1 cellular context compared by ENCODE assay signal in the genomic region with DNA sequence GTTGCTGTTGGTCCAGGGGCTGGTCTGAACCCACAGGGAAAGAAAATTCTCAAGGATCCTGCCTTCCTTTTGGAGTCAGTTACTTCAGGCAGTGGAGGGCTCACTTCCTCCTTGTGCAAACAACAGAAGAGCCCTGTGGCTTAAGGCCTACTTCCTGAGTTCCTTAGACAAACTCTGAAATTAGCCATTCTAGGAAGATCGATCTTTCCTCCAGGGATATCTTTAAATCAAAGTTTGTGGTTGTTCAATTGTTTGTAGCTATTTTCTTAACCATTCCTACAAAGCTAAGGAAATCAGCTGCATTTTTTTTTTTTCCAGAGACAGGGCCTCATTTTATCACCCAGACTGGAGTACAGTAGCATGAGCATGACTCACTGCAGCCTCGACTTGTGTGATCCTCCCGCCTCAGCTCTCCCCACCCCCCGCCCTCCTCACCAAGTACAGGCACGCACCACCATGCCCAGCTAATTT.
TF ChIP-seq lines count a peak whose summit lies in the region.

No MANE protein-coding gene starts in this region.

TF ChIP-seq in HEK293, 187 proteins besides CTCF, POLR2A, EP300 and RAD21 (continued from another document):
- TF ChIP-seq, protein P1, sequence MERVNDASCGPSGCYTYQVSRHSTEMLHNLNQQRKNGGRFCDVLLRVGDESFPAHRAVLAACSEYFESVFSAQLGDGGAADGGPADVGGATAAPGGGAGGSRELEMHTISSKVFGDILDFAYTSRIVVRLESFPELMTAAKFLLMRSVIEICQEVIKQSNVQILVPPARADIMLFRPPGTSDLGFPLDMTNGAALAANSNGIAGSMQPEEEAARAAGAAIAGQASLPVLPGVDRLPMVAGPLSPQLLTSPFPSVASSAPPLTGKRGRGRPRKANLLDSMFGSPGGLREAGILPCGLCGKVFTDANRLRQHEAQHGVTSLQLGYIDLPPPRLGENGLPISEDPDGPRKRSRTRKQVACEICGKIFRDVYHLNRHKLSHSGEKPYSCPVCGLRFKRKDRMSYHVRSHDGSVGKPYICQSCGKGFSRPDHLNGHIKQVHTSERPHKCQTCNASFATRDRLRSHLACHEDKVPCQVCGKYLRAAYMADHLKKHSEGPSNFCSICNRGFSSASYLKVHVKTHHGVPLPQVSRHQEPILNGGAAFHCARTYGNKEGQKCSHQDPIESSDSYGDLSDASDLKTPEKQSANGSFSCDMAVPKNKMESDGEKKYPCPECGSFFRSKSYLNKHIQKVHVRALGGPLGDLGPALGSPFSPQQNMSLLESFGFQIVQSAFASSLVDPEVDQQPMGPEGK (tag by site-specific recombination; IDR thresholded peaks at IDR 0.05) = peak; percentile 69
- TF ChIP-seq ZNF629 (tag by site-specific recombination; IDR thresholded peaks at IDR 0.05) = peak; percentile 48; the same call in 1 of the 2 replicates
- TF ChIP-seq ZBTB20 (tag by site-specific recombination; IDR thresholded peaks at IDR 0.05) = 0 out of 2 replicates have a peak, but pooled peaks have one; percentile 21
- no peak for TF ChIP-seq MEIS1 (CRISPR knock-in tag; IDR thresholded peaks at IDR 0.05; ENCODE audit: borderline replicate concordance)
- no peak for TF ChIP-seq YY2 (tag by site-specific recombination; IDR thresholded peaks at IDR 0.05)
- TF ChIP-seq ZNF335 (tag by site-specific recombination; conservative IDR thresholded peaks at IDR 0.05) = peak; percentile 56
- TF ChIP-seq ZNF114 (tag by site-specific recombination; IDR thresholded peaks at IDR 0.05) = no peak
- TF ChIP-seq GLI2 (tag by site-specific recombination; IDR thresholded peaks at IDR 0.05; ENCODE audit: borderline replicate concordance, low read depth) = no peak
- no peak for TF ChIP-seq HOXD13 (CRISPR knock-in tag; IDR thresholded peaks at IDR 0.05; ENCODE audit: borderline replicate concordance)
- no peak for TF ChIP-seq ZNF623 (tag by site-specific recombination; IDR thresholded peaks at IDR 0.05)
- TF ChIP-seq ZFP3 (tag by site-specific recombination; IDR thresholded peaks at IDR 0.05; ENCODE audit: low read depth) = no peak
- no peak for TF ChIP-seq ZNF302 (tag by site-specific recombination; IDR thresholded peaks at IDR 0.05; ENCODE audit: low read depth)
- TF ChIP-seq ZNF549 (tag by site-specific recombination; IDR thresholded peaks at IDR 0.05) = no peak
- TF ChIP-seq ZNF785 (tag by site-specific recombination; IDR thresholded peaks at IDR 0.05) = no peak
- peak; percentile 62 for TF ChIP-seq ZNF341 (tag by site-specific recombination; IDR thresholded peaks at IDR 0.05; ENCODE audit: low read depth)
- peak; percentile 62; the same call in 1 of the 2 replicates for TF ChIP-seq ZNF585B (tag by site-specific recombination; IDR thresholded peaks at IDR 0.05)
- TF ChIP-seq ZSCAN16 (tag by site-specific recombination; IDR thresholded peaks at IDR 0.05) = no peak
- TF ChIP-seq ZNF155 (tag by site-specific recombination; IDR thresholded peaks at IDR 0.05) = no peak
- 0 out of 2 replicates have a peak, but pooled peaks have one; percentile 18 for TF ChIP-seq KLF8 (tag by site-specific recombination; IDR thresholded peaks at IDR 0.05)
- peak; percentile 73 for TF ChIP-seq ZNF24 (tag by site-specific recombination; IDR thresholded peaks at IDR 0.05)
- 0 out of 2 replicates have a peak, but pooled peaks have one; percentile 21 for TF ChIP-seq ZNF600 (tag by site-specific recombination; IDR thresholded peaks at IDR 0.05)
- TF ChIP-seq ZNF394 (tag by site-specific recombination; IDR thresholded peaks at IDR 0.05; ENCODE audit: borderline replicate concordance) = peak; percentile 38; the same call in 1 of the 2 replicates
- no peak for TF ChIP-seq ZNF776 (tag by site-specific recombination; IDR thresholded peaks at IDR 0.05; ENCODE audit: borderline replicate concordance)
- peak; percentile 45; the same call in 1 of the 2 replicates for TF ChIP-seq ZNF843 (tag by site-specific recombination; IDR thresholded peaks at IDR 0.05)
- no peak for TF ChIP-seq ZBTB21 (tag by site-specific recombination; IDR thresholded peaks at IDR 0.05)
- TF ChIP-seq, protein P2, sequence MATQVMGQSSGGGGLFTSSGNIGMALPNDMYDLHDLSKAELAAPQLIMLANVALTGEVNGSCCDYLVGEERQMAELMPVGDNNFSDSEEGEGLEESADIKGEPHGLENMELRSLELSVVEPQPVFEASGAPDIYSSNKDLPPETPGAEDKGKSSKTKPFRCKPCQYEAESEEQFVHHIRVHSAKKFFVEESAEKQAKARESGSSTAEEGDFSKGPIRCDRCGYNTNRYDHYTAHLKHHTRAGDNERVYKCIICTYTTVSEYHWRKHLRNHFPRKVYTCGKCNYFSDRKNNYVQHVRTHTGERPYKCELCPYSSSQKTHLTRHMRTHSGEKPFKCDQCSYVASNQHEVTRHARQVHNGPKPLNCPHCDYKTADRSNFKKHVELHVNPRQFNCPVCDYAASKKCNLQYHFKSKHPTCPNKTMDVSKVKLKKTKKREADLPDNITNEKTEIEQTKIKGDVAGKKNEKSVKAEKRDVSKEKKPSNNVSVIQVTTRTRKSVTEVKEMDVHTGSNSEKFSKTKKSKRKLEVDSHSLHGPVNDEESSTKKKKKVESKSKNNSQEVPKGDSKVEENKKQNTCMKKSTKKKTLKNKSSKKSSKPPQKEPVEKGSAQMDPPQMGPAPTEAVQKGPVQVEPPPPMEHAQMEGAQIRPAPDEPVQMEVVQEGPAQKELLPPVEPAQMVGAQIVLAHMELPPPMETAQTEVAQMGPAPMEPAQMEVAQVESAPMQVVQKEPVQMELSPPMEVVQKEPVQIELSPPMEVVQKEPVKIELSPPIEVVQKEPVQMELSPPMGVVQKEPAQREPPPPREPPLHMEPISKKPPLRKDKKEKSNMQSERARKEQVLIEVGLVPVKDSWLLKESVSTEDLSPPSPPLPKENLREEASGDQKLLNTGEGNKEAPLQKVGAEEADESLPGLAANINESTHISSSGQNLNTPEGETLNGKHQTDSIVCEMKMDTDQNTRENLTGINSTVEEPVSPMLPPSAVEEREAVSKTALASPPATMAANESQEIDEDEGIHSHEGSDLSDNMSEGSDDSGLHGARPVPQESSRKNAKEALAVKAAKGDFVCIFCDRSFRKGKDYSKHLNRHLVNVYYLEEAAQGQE (tag by site-specific recombination; IDR thresholded peaks at IDR 0.05) = no peak
- TF ChIP-seq, protein P3, sequence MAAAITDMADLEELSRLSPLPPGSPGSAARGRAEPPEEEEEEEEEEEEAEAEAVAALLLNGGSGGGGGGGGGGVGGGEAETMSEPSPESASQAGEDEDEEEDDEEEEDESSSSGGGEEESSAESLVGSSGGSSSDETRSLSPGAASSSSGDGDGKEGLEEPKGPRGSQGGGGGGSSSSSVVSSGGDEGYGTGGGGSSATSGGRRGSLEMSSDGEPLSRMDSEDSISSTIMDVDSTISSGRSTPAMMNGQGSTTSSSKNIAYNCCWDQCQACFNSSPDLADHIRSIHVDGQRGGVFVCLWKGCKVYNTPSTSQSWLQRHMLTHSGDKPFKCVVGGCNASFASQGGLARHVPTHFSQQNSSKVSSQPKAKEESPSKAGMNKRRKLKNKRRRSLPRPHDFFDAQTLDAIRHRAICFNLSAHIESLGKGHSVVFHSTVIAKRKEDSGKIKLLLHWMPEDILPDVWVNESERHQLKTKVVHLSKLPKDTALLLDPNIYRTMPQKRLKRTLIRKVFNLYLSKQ (tag by site-specific recombination; IDR thresholded peaks at IDR 0.05; ENCODE audit: borderline replicate concordance) = no peak
- peak; percentile 47; the same call in 1 of the 2 replicates for TF ChIP-seq GLIS1 (tag by site-specific recombination; IDR thresholded peaks at IDR 0.05)
- TF ChIP-seq, protein P4, sequence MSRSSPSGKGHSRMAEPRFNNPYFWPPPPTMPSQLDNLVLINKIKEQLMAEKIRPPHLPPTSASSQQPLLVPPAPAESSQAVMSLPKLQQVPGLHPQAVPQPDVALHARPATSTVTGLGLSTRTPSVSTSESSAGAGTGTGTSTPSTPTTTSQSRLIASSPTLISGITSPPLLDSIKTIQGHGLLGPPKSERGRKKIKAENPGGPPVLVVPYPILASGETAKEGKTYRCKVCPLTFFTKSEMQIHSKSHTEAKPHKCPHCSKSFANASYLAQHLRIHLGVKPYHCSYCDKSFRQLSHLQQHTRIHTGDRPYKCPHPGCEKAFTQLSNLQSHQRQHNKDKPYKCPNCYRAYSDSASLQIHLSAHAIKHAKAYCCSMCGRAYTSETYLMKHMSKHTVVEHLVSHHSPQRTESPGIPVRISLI (tag by site-specific recombination; IDR thresholded peaks at IDR 0.05) = peak; percentile 93
- no peak for TF ChIP-seq ZFP69B (tag by site-specific recombination; IDR thresholded peaks at IDR 0.05)
- TF ChIP-seq, protein P5, sequence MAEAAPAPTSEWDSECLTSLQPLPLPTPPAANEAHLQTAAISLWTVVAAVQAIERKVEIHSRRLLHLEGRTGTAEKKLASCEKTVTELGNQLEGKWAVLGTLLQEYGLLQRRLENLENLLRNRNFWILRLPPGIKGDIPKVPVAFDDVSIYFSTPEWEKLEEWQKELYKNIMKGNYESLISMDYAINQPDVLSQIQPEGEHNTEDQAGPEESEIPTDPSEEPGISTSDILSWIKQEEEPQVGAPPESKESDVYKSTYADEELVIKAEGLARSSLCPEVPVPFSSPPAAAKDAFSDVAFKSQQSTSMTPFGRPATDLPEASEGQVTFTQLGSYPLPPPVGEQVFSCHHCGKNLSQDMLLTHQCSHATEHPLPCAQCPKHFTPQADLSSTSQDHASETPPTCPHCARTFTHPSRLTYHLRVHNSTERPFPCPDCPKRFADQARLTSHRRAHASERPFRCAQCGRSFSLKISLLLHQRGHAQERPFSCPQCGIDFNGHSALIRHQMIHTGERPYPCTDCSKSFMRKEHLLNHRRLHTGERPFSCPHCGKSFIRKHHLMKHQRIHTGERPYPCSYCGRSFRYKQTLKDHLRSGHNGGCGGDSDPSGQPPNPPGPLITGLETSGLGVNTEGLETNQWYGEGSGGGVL (tag by site-specific recombination; IDR thresholded peaks at IDR 0.05) = 0 out of 2 replicates have a peak, but pooled peaks have one; percentile 27
- TF ChIP-seq TCF7L2 (IDR thresholded peaks at IDR 0.05; ENCODE audit: borderline replicate concordance, low read depth, low read length) = peak; percentile 80
- no peak for TF ChIP-seq ZNF555 (tag by site-specific recombination; conservative IDR thresholded peaks at IDR 0.05)
- TF ChIP-seq, protein P6, sequence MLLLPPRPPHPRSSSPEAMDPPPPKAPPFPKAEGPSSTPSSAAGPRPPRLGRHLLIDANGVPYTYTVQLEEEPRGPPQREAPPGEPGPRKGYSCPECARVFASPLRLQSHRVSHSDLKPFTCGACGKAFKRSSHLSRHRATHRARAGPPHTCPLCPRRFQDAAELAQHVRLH (tag by site-specific recombination; IDR thresholded peaks at IDR 0.05) = no peak
- TF ChIP-seq, protein P7, sequence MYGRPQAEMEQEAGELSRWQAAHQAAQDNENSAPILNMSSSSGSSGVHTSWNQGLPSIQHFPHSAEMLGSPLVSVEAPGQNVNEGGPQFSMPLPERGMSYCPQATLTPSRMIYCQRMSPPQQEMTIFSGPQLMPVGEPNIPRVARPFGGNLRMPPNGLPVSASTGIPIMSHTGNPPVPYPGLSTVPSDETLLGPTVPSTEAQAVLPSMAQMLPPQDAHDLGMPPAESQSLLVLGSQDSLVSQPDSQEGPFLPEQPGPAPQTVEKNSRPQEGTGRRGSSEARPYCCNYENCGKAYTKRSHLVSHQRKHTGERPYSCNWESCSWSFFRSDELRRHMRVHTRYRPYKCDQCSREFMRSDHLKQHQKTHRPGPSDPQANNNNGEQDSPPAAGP (tag by site-specific recombination; IDR thresholded peaks at IDR 0.05) = 0 out of 2 replicates have a peak, but pooled peaks have one; percentile 25
- no peak for TF ChIP-seq ZNF48 (tag by site-specific recombination; IDR thresholded peaks at IDR 0.05)
- TF ChIP-seq, protein P8, sequence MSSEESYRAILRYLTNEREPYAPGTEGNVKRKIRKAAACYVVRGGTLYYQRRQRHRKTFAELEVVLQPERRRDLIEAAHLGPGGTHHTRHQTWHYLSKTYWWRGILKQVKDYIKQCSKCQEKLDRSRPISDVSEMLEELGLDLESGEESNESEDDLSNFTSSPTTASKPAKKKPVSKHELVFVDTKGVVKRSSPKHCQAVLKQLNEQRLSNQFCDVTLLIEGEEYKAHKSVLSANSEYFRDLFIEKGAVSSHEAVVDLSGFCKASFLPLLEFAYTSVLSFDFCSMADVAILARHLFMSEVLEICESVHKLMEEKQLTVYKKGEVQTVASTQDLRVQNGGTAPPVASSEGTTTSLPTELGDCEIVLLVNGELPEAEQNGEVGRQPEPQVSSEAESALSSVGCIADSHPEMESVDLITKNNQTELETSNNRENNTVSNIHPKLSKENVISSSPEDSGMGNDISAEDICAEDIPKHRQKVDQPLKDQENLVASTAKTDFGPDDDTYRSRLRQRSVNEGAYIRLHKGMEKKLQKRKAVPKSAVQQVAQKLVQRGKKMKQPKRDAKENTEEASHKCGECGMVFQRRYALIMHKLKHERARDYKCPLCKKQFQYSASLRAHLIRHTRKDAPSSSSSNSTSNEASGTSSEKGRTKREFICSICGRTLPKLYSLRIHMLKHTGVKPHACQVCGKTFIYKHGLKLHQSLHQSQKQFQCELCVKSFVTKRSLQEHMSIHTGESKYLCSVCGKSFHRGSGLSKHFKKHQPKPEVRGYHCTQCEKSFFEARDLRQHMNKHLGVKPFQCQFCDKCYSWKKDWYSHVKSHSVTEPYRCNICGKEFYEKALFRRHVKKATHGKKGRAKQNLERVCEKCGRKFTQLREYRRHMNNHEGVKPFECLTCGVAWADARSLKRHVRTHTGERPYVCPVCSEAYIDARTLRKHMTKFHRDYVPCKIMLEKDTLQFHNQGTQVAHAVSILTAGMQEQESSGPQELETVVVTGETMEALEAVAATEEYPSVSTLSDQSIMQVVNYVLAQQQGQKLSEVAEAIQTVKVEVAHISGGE (tag by site-specific recombination; conservative IDR thresholded peaks at IDR 0.05; ENCODE audit: low read depth) = no peak
- no peak for TF ChIP-seq ZNF175 (tag by site-specific recombination; IDR thresholded peaks at IDR 0.05)
- no peak for TF ChIP-seq ZNF777 (tag by site-specific recombination; IDR thresholded peaks at IDR 0.05; ENCODE audit: borderline replicate concordance)
- TF ChIP-seq, protein P9, sequence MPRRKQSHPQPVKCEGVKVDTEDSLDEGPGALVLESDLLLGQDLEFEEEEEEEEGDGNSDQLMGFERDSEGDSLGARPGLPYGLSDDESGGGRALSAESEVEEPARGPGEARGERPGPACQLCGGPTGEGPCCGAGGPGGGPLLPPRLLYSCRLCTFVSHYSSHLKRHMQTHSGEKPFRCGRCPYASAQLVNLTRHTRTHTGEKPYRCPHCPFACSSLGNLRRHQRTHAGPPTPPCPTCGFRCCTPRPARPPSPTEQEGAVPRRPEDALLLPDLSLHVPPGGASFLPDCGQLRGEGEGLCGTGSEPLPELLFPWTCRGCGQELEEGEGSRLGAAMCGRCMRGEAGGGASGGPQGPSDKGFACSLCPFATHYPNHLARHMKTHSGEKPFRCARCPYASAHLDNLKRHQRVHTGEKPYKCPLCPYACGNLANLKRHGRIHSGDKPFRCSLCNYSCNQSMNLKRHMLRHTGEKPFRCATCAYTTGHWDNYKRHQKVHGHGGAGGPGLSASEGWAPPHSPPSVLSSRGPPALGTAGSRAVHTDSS (tag by site-specific recombination; IDR thresholded peaks at IDR 0.05) = peak; percentile 48; the same call in 1 of the 2 replicates
- no peak for TF ChIP-seq SP3 (tag by site-specific recombination; IDR thresholded peaks at IDR 0.05)
- no peak for TF ChIP-seq ZNF837 (tag by site-specific recombination; IDR thresholded peaks at IDR 0.05)
- peak; percentile 11 for TF ChIP-seq SETDB1 (IDR thresholded peaks at IDR 0.05; ENCODE audit: insufficient read length, low read length)
- no peak for TF ChIP-seq ZNF324 (tag by site-specific recombination; IDR thresholded peaks at IDR 0.05)
- TF ChIP-seq ZNF624 (tag by site-specific recombination; IDR thresholded peaks at IDR 0.05) = no peak
- TF ChIP-seq ZNF140 (tag by site-specific recombination; IDR thresholded peaks at IDR 0.05) = no peak
- no peak for TF ChIP-seq RBAK (tag by site-specific recombination; IDR thresholded peaks at IDR 0.05)
- TF ChIP-seq ZSCAN30 (tag by site-specific recombination; IDR thresholded peaks at IDR 0.05) = no peak
- peak; percentile 17; the same call in 1 of the 2 replicates for TF ChIP-seq WT1 (tag by site-specific recombination; IDR thresholded peaks at IDR 0.05)
TF ChIP-seq in HEK293: peak in this region for 39.
